In the genomic region with DNA sequence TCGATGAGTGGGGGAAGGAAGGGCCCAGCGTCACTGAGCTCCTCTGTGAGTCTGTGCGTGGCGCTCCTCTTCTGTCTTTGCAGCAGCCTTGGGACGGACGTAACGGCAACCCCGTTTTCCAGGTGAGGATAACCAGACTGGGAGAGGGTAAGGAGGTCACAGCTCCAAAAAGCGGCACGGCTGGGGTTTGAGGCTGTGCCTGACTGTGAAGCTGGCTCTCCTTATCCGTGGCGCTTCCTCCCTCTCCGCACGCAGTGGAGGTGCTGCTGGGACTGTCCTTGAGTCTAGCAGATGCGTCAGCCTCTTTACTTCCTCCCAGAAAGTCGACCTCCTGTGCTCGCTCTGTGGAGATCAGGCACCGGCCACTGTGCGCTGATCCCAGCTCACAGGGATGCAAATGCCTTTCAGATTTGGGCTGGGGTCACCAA, we compare ENCODE assay signal across 14 cellular contexts. TPM values are rescaled to one million over a fixed set of nuclear protein-coding genes. Genes with fewer than 3 reads are reported as not detected.
DNase-seq lines count a peak whose midpoint lies in the region; ATAC-seq and TF ChIP-seq lines count a peak whose summit lies in the region.
"Had no signal": no experiment of that assay in that cellular context is flagged by ENCODE, and none has a peak within 500 bp of the region (broad histone marks: within the 10 kb centered on the region; RNA-seq: fewer than 3 reads in every experiment).

No MANE protein-coding gene starts in this region.

- H2AK5ac ChIP-seq in neuronal stem cell (ENCODE audit: low read depth, low read length), result no peak overlapping the region

- peaks cover 33% of the 10 kb centered on the region for H4K20me1 ChIP-seq in GM23338 (replicated peaks; ENCODE audit: insufficient read depth)

- H3K27me3 ChIP-seq in GM23338 (ENCODE audit: insufficient read depth) (no peaks in the 10 kb centered on the region), WERI-Rb-1 (ENCODE audit: insufficient read depth, low read depth, severe bottlenecking) (no peaks in the 10 kb centered on the region), left ventricle myocardium inferior (ENCODE audit: low read depth) (peaks cover 8% of the 10 kb centered on the region), neuronal stem cell (ENCODE audit: control insufficient read depth in 3 of 3, insufficient read depth in 3 of 3, low read depth in 1 of 3, low read length in 3 of 3) (peaks cover 0 to 2% (median 0%) of the 10 kb centered on the region in 3 experiments)

- H2AFZ ChIP-seq in GM23338 (no peak overlapping the region), neuronal stem cell (ENCODE audit: low read length) (no peak overlapping the region)

- peaks cover 13% of the 10 kb centered on the region; the same call in 2 of the 3 replicates for H3K36me3 Mint-ChIP-seq in GM23338 (ENCODE audit: low read depth)
- H3K36me3 Mint-ChIP-seq: activated CD8-positive, alpha-beta memory T cell treated with anti-CD3 and anti-CD28 coated beads, Interleukin-2, amount 10 ng/mL, durations not matched to agents 7 days and 5 days; activated naive CD8-positive, alpha-beta T cell treated with anti-CD3 and anti-CD28 coated beads for 36 hours had no signal

- H3K36me3 ChIP-seq in GM23338 (ENCODE audit: insufficient read depth), result no peaks in the 10 kb centered on the region
- H3K36me3 ChIP-seq in WERI-Rb-1, result no peaks in the 10 kb centered on the region
- no peaks in the 10 kb centered on the region for H3K36me3 ChIP-seq in left ventricle myocardium inferior
- peaks cover 0 to 39% of the 10 kb centered on the region in 2 donors for H3K36me3 ChIP-seq in neuronal stem cell (replicated peaks in 1 of 2; ENCODE audit: control insufficient read depth in 2 of 2, insufficient read depth in 2 of 2, low read length in 2 of 2)
- H3K36me3 ChIP-seq: neutrophil had no signal

- TF ChIP-seq CTCF in GM23338 (conservative IDR thresholded peaks at IDR 0.05; ENCODE audit: low read depth in 2 of 2) (no peak), WERI-Rb-1 (IDR thresholded peaks at IDR 0.05; ENCODE audit: low read depth, low read length) (no peak), left ventricle myocardium inferior (IDR thresholded peaks at IDR 0.05; ENCODE audit: borderline replicate concordance) (no peak)

- no peak overlapping the region for H2BK12ac ChIP-seq in neuronal stem cell (ENCODE audit: low read length)

- H3K4me1 ChIP-seq in GM23338 (ENCODE audit: insufficient read depth) (peaks cover 28% of the 10 kb centered on the region), left ventricle myocardium inferior (peaks cover 38% of the 10 kb centered on the region), neuronal stem cell (ENCODE audit: control insufficient read depth in 2 of 2, insufficient read depth in 1 of 2, low read depth in 1 of 2, low read length in 2 of 2) (peaks cover 25 to 54% of the 10 kb centered on the region in 2 donors)

- peak; percentile 54 for DNase-seq in GM23338 (ENCODE audit: low spot score)
- DNase-seq in WERI-Rb-1, result peak; percentile 84
- DNase-seq in left ventricle myocardium inferior, result peak; percentile 29
- no peak for DNase-seq in neuronal stem cell (ENCODE audit: low spot score)
- no peak for DNase-seq in activated effector memory CD4-positive, alpha-beta T cell treated with anti-CD3 and anti-CD28 coated beads, Interleukin-2, amount 50 U/mL, for 16 hours
- DNase-seq in DMS 273 (lab: John Stamatoyannopoulos, UW; ENCODE audit: unreplicated experiment), result no peak
- no peak for DNase-seq in HPDE6-E6E7 (ENCODE audit: extremely low spot score)
- DNase-seq: activated CD8-positive, alpha-beta memory T cell treated with anti-CD3 and anti-CD28 coated beads, Interleukin-2, amount 10 ng/mL, durations not matched to agents 7 days and 5 days; activated naive CD8-positive, alpha-beta T cell treated with anti-CD3 and anti-CD28 coated beads for 36 hours; DND-41; NCI-H1092 treated with DMSO at 0.1 percent for 48 hours had no signal

- peak overlapping the region; percentile 58 for H3K18ac ChIP-seq in neuronal stem cell (ENCODE audit: low read length)

- peak overlapping the region; percentile 66; the same call in 1 of the 2 replicates for H3K27ac ChIP-seq in GM23338 (ENCODE audit: low read depth)
- H3K27ac ChIP-seq in WERI-Rb-1, result peak overlapping the region; percentile 24
- peak overlapping the region; percentile 88 for H3K27ac ChIP-seq in left ventricle myocardium inferior (replicated peaks)
- H3K27ac ChIP-seq in neuronal stem cell (replicated peaks; ENCODE audit: low read length), result peak overlapping the region; percentile 60
- H3K27ac ChIP-seq: neutrophil had no signal

- H3K4ac ChIP-seq in neuronal stem cell (ENCODE audit: low read length), result no peak overlapping the region

- no peak overlapping the region for H3K4me3 Mint-ChIP-seq in GM23338
- H3K4me3 Mint-ChIP-seq: activated CD8-positive, alpha-beta memory T cell treated with anti-CD3 and anti-CD28 coated beads, Interleukin-2, amount 10 ng/mL, durations not matched to agents 7 days and 5 days; activated naive CD8-positive, alpha-beta T cell treated with anti-CD3 and anti-CD28 coated beads for 36 hours; dendritic cell treated with granulocyte-macrophage colony-stimulating factor and Interleukin-4, amounts not matched to agents 40 ng/mL and 50 ng/mL, for 4 days had no signal

- H3K4me2 ChIP-seq in GM23338, result peak overlapping the region; percentile 68
- peak overlapping the region; percentile 41 for H3K4me2 ChIP-seq in neuronal stem cell (ENCODE audit: insufficient read depth, low read length, poor library complexity, severe bottlenecking)

- ATAC-seq in GM23338 (peak; percentile 87), HG02759 (IDR thresholded peaks at IDR 0.05; ENCODE audit: unreplicated experiment) (no peak)
- ATAC-seq: activated CD8-positive, alpha-beta memory T cell treated with anti-CD3 and anti-CD28 coated beads, Interleukin-2, amount 10 ng/mL, durations not matched to agents 7 days and 5 days had no signal

- H4K8ac ChIP-seq in neuronal stem cell (ENCODE audit: low read depth, low read length), result no peak overlapping the region

- intact Hi-C loops in left ventricle myocardium inferior (cut with micrococcal nuclease), result no loop called here

- H4K91ac ChIP-seq in neuronal stem cell (ENCODE audit: low read depth, low read length, poor library complexity), result no peak overlapping the region

- no peak overlapping the region for H3K23ac ChIP-seq in neuronal stem cell (ENCODE audit: low read depth, low read length, poor library complexity)

- H2BK120ac ChIP-seq in neuronal stem cell (ENCODE audit: low read depth, low read length), result no peak overlapping the region

- no peak overlapping the region for H3K27ac Mint-ChIP-seq in GM23338
- H3K27ac Mint-ChIP-seq: activated CD8-positive, alpha-beta memory T cell treated with anti-CD3 and anti-CD28 coated beads, Interleukin-2, amount 10 ng/mL, durations not matched to agents 7 days and 5 days; activated naive CD8-positive, alpha-beta T cell treated with anti-CD3 and anti-CD28 coated beads for 36 hours; dendritic cell treated with granulocyte-macrophage colony-stimulating factor and Interleukin-4, amounts not matched to agents 40 ng/mL and 50 ng/mL, for 4 days had no signal

- H3K9me3 ChIP-seq in WERI-Rb-1 (ENCODE audit: severe bottlenecking), result no peaks in the 10 kb centered on the region
- H3K9me3 ChIP-seq in left ventricle myocardium inferior (replicated peaks), result no peaks in the 10 kb centered on the region
- H3K9me3 ChIP-seq in neuronal stem cell (replicated peaks in 1 of 2; ENCODE audit: control insufficient read depth in 2 of 2, insufficient read depth in 1 of 2, low read depth in 1 of 2, low read length in 2 of 2), result peaks cover 0 to 30% of the 10 kb centered on the region in 2 donors
- H3K9me3 ChIP-seq: neutrophil had no signal

- H3K4me3 ChIP-seq in GM23338 (no peak overlapping the region), WERI-Rb-1 (ENCODE audit: low read depth, low read length) (peak overlapping the region; percentile 35), left ventricle myocardium inferior (peak overlapping the region; percentile 60), neuronal stem cell (ENCODE audit: low read length in 2 of 2) (peak overlapping the region in 1 of 2 donors; percentile 39)

- H3K4me1 Mint-ChIP-seq in GM23338, result peaks cover 48% of the 10 kb centered on the region
- H3K4me1 Mint-ChIP-seq: activated naive CD8-positive, alpha-beta T cell treated with anti-CD3 and anti-CD28 coated beads for 36 hours had no signal

- H2BK15ac ChIP-seq in neuronal stem cell (ENCODE audit: low read length), result no peak overlapping the region

- H2BK5ac ChIP-seq in neuronal stem cell (ENCODE audit: low read length), result no peak overlapping the region

- peaks cover 8% of the 10 kb centered on the region for H3K27me3 Mint-ChIP-seq in GM23338 (ENCODE audit: insufficient read depth, low read depth, poor library complexity)

- H3K9ac ChIP-seq in neuronal stem cell (ENCODE audit: low read depth, low read length, poor library complexity), result peak overlapping the region; percentile 56

- peaks cover 84% of the 10 kb centered on the region for H3K79me2 ChIP-seq in GM23338 (replicated peaks; ENCODE audit: insufficient read depth)

- H3K14ac ChIP-seq in neuronal stem cell (ENCODE audit: low read length), result no peak overlapping the region

- peaks cover 7% of the 10 kb centered on the region; the same call in 1 of the 2 replicates for H3K9me2 ChIP-seq in GM23338 (ENCODE audit: insufficient read depth)

- H3K79me1 ChIP-seq in neuronal stem cell (ENCODE audit: low read depth, low read length), result peaks cover 11% of the 10 kb centered on the region

- no peaks in the 10 kb centered on the region; the same call in 1 of the 2 replicates for H3F3A ChIP-seq in GM23338 (replicated peaks; ENCODE audit: low read depth)

- no CpG with 5 or more reads among the region's 19 CpGs for WGBS in neuronal stem cell (ENCODE audit: extremely low coverage in 2 of 2, insufficient read length in 2 of 2, insufficient replicate concordance in 1 of 2), 2 donors

- peaks cover 2% of the 10 kb centered on the region; the same call in 2 of the 3 replicates for H3K9me3 Mint-ChIP-seq in GM23338
- H3K9me3 Mint-ChIP-seq: activated naive CD8-positive, alpha-beta T cell treated with anti-CD3 and anti-CD28 coated beads for 36 hours; dendritic cell treated with granulocyte-macrophage colony-stimulating factor and Interleukin-4, amounts not matched to agents 40 ng/mL and 50 ng/mL, for 4 days had no signal

TF ChIP-seq in GM23338, 12 proteins besides CTCF, POLR2A, EP300 and RAD21 (continues in another document):
- TF ChIP-seq ZNF114 (CRISPR knock-in tag; IDR thresholded peaks at IDR 0.05) (no peak), POLR2AphosphoS5 (IDR thresholded peaks at IDR 0.05; ENCODE audit: low read depth) (no peak)

RNA-seq across cellular contexts. Expression of gene E2F6, which starts 29.9 kb away (rescaled TPM):
- 20.7 and 30.2 TPM in 2 replicates for total RNA-seq in GM23338 (2014; rRNA removed; shearing (Covaris generic))
- polyA plus RNA-seq in GM23338 (2016; fragmentation: Nextera tagmentation; extraction: Ambion mirVana), result 11.9 and 16.9 TPM in 2 replicates
- total RNA-seq in left ventricle myocardium inferior, result 12.8 TPM
- polyA plus RNA-seq in neuronal stem cell (2013, experiment 1 of 2), result 16.2 TPM
- 17.7 TPM for polyA plus RNA-seq in neuronal stem cell (2013, experiment 2 of 2)

RNA-seq across cellular contexts. Expression of gene GREB1, which starts 38.0 kb away (rescaled TPM):
- 35.0 and 36.5 TPM in 2 replicates for total RNA-seq in GM23338 (2014; rRNA removed; shearing (Covaris generic))
- 12.0 and 12.2 TPM in 2 replicates for polyA plus RNA-seq in GM23338 (2016; fragmentation: Nextera tagmentation; extraction: Ambion mirVana)
- total RNA-seq in left ventricle myocardium inferior, result 7.8 TPM
- 16.7 TPM for polyA plus RNA-seq in neuronal stem cell (2013, experiment 1 of 2)
- 16.9 TPM for polyA plus RNA-seq in neuronal stem cell (2013, experiment 2 of 2)

Comparison
In these comparisons a context has a peak if more than half of its experiments do, and no peak if none do; other contexts are left out.
1. DNase-seq: peak in GM23338 (single experiment), WERI-Rb-1 (single experiment) and left ventricle myocardium inferior (single experiment); none in neuronal stem cell (single experiment), activated effector memory CD4-positive, alpha-beta T cell treated with anti-CD3 and anti-CD28 coated beads, Interleukin-2, amount 50 U/mL, for 16 hours (single experiment), DMS 273 (single experiment) and HPDE6-E6E7 (single experiment).
2. H3K27ac ChIP-seq: peak in every context shown above with its lines; median percentile 88 in left ventricle myocardium inferior; 66 in GM23338; 60 in neuronal stem cell; 24 in WERI-Rb-1.